In genomic region chr7:102270176-102270887, GRCh38 we compare ENCODE assay signal across 9 cellular contexts.
"Had no signal": no experiment of that assay in that cellular context is flagged by ENCODE, and none has a peak within 500 bp of the region (broad histone marks: within the 10 kb centered on the region; RNA-seq: fewer than 3 reads in every experiment).

No MANE protein-coding gene starts in this region.

- H3K9me3 Mint-ChIP-seq: activated naive CD4-positive, alpha-beta T cell treated with anti-CD3 and anti-CD28 coated beads for 36 hours; naive B cell; stimulated activated naive CD8-positive, alpha-beta T cell treated with anti-CD3 and anti-CD28 coated beads, Interleukin-15, amount 100 ng/mL, for 72 hours had no signal

- DNase-seq: activated CD4-positive, alpha-beta T cell treated with anti-CD3 and anti-CD28 coated beads for 4 hours; activated naive CD4-positive, alpha-beta T cell treated with anti-CD3 and anti-CD28 coated beads for 36 hours; effector memory CD4-positive, alpha-beta T cell; gastrocnemius medialis; heart right ventricle; naive B cell; stimulated activated CD4-positive, alpha-beta T cell treated with anti-CD3 and anti-CD28 coated beads, Interleukin-4, amount 100 ng/mL, for 4 hours; stimulated activated naive CD8-positive, alpha-beta T cell treated with anti-CD3 and anti-CD28 coated beads, Interleukin-15, amount 100 ng/mL, for 72 hours; T-helper 1 cell had no signal

- H3K27me3 Mint-ChIP-seq: naive B cell; stimulated activated naive CD8-positive, alpha-beta T cell treated with anti-CD3 and anti-CD28 coated beads, Interleukin-15, amount 100 ng/mL, for 72 hours had no signal

- H3K4me3 Mint-ChIP-seq: activated naive CD4-positive, alpha-beta T cell treated with anti-CD3 and anti-CD28 coated beads for 36 hours; naive B cell; stimulated activated naive CD8-positive, alpha-beta T cell treated with anti-CD3 and anti-CD28 coated beads, Interleukin-15, amount 100 ng/mL, for 72 hours had no signal

- H3K36me3 Mint-ChIP-seq: naive B cell had no signal

- H3K4me1 Mint-ChIP-seq: stimulated activated naive CD8-positive, alpha-beta T cell treated with anti-CD3 and anti-CD28 coated beads, Interleukin-15, amount 100 ng/mL, for 72 hours had no signal

- H3K27ac Mint-ChIP-seq: activated naive CD4-positive, alpha-beta T cell treated with anti-CD3 and anti-CD28 coated beads for 36 hours; stimulated activated naive CD8-positive, alpha-beta T cell treated with anti-CD3 and anti-CD28 coated beads, Interleukin-15, amount 100 ng/mL, for 72 hours had no signal
